ENCODE assay signal across 1 cellular context in genomic region chr4:7241587-7242125, GRCh38.
TF ChIP-seq lines count a peak whose summit lies in the region.

No MANE protein-coding gene starts in this region.

TF ChIP-seq in H1, 55 proteins besides CTCF, POLR2A, EP300 and RAD21 (continued from another document):
- TF ChIP-seq SP2 (IDR thresholded peaks at IDR 0.05; ENCODE audit: low read length) = no peak
